31 cellular contexts compared by ENCODE assay signal in the genomic region with DNA sequence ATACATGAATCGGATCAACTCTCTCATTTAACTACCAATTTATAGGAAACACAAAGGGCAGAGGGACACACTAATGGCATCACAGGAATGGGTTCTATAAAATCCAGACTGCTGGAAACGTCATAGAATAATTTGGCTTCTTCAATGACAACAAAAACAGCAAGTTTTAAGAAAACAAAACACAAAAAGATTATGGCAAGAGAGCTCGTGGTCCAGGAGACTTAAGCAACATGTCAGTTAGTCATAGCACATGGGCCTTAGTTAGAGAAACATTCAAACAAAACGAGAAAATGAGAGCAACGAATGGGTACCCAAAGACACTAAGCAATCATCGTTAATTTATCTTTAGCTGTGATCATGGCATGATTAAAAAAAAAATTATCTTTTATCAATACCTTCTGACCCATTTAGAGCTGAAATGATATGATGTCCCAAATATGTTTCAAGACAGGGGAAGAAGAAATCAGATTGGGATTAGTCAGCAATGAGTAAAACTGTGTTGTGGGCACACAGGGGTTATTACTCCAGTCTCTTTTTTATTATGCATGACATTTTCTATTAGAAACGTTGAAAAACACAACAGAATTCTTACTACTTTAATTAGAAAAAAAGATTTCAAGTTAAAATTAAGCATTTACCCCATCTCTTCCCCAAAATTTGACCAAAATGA. TPM values are rescaled to one million over a fixed set of nuclear protein-coding genes. Genes with fewer than 3 reads are reported as not detected.
A peak's percentile ranks its signal among the peaks of the same experiment; 100 is the strongest.
DNase-seq lines count a peak whose midpoint lies in the region; ATAC-seq, FAIRE-seq and TF ChIP-seq lines count a peak whose summit lies in the region.
"Had no signal": no experiment of that assay in that cellular context is flagged by ENCODE, and none has a peak within 500 bp of the region (broad histone marks: within the 10 kb centered on the region; RNA-seq: fewer than 3 reads in every experiment).

No MANE protein-coding gene starts in this region.

- no peaks in the 10 kb centered on the region for H3K9me3 Mint-ChIP-seq in activated CD4-positive, alpha-beta T cell treated with anti-CD3 and anti-CD28 coated beads, Interleukin-2, amount 10 ng/mL, durations not matched to agents 24 days and 14 days
- peaks cover 1% of the 10 kb centered on the region for H3K9me3 Mint-ChIP-seq in astrocyte (ENCODE audit: unreplicated experiment)
- H3K9me3 Mint-ChIP-seq: endodermal cell, H9, memory B cell had no signal

- FAIRE-seq in astrocyte (lab: Jason Lieb, UNC) = no peak
- FAIRE-seq: A204.1, GM12892 had no signal

- intact Hi-C loops in activated CD4-positive, alpha-beta T cell treated with anti-CD3 and anti-CD28 coated beads, Interleukin-2, amount 10 ng/mL, durations not matched to agents 24 days and 14 days (cut with micrococcal nuclease) = no loop called here
- intact Hi-C loops in gastrocnemius medialis (cut with DNase I; ENCODE audit: low total_unique reads) = no loop called here

- no peak overlapping the region for H3K4me3 Mint-ChIP-seq in activated CD4-positive, alpha-beta T cell treated with anti-CD3 and anti-CD28 coated beads, Interleukin-2, amount 10 ng/mL, durations not matched to agents 24 days and 14 days
- no peak overlapping the region for H3K4me3 Mint-ChIP-seq in astrocyte (ENCODE audit: unreplicated experiment)
- H3K4me3 Mint-ChIP-seq: activated CD8-positive, alpha-beta memory T cell treated with anti-CD3 and anti-CD28 coated beads, Interleukin-2, amount 10 ng/mL, durations not matched to agents 7 days and 5 days; activated naive CD8-positive, alpha-beta T cell; endodermal cell; H9; memory B cell had no signal

- H3K79me2 ChIP-seq in astrocyte (ENCODE audit: insufficient read depth, low read length) (peaks cover 6% of the 10 kb centered on the region), fibroblast of lung (ENCODE audit: control insufficient read depth, insufficient read depth, low read length) (no peaks in the 10 kb centered on the region)

- H2AFZ ChIP-seq in astrocyte (ENCODE audit: low read depth, low read length) (no peak overlapping the region), fibroblast of lung (ENCODE audit: low read length) (no peak overlapping the region)

- H3K4me3 ChIP-seq in astrocyte (ENCODE audit: insufficient read depth, low read depth, low read length) (no peak overlapping the region), fibroblast of lung (replicated peaks in 1 of 4; ENCODE audit: control extremely low read depth in 1 of 4, insufficient read depth in 1 of 4, low read depth in 3 of 4, low read length in 4 of 4) (no peak overlapping the region), gastrocnemius medialis (no peak overlapping the region)
- H3K4me3 ChIP-seq: colonic mucosa, esophagus squamous epithelium, heart right ventricle, psoas muscle, upper lobe of left lung had no signal

- H3K9me3 ChIP-seq in astrocyte (ENCODE audit: insufficient read depth, low read depth, low read length) (no peaks in the 10 kb centered on the region), fibroblast of lung (ENCODE audit: control insufficient read depth, insufficient read depth, low read depth, low read length) (no peaks in the 10 kb centered on the region), gastrocnemius medialis (no peaks in the 10 kb centered on the region)
- H3K9me3 ChIP-seq: BE2C, colonic mucosa, esophagus squamous epithelium, heart right ventricle, neutrophil, psoas muscle, upper lobe of left lung had no signal

- H4K20me1 ChIP-seq in astrocyte (ENCODE audit: insufficient read depth, low read length) = peaks cover 3% of the 10 kb centered on the region
- no peaks in the 10 kb centered on the region for H4K20me1 ChIP-seq in fibroblast of lung (ENCODE audit: control insufficient read depth, extremely low read depth, insufficient read depth, low read length)

- H3K27me3 ChIP-seq in astrocyte (ENCODE audit: insufficient read depth, low read length) (no peaks in the 10 kb centered on the region), fibroblast of lung (ENCODE audit: control insufficient read depth, insufficient read depth, low read length) (no peaks in the 10 kb centered on the region), gastrocnemius medialis (no peaks in the 10 kb centered on the region)
- H3K27me3 ChIP-seq: BE2C, colonic mucosa, esophagus squamous epithelium, heart right ventricle, neutrophil, upper lobe of left lung had no signal

- in situ Hi-C loops in gastrocnemius medialis (cut with MboI; ENCODE audit: low sequenced_read_pairs in 4 of 4) = no loop called here

- peaks cover 22% of the 10 kb centered on the region for H3K4me1 Mint-ChIP-seq in activated CD4-positive, alpha-beta T cell treated with anti-CD3 and anti-CD28 coated beads, Interleukin-2, amount 10 ng/mL, durations not matched to agents 24 days and 14 days
- H3K4me1 Mint-ChIP-seq in astrocyte (ENCODE audit: low read depth, unreplicated experiment) = peaks cover 5% of the 10 kb centered on the region
- H3K4me1 Mint-ChIP-seq: endodermal cell, H9, memory B cell had no signal

- H3K27ac Mint-ChIP-seq in activated CD4-positive, alpha-beta T cell treated with anti-CD3 and anti-CD28 coated beads, Interleukin-2, amount 10 ng/mL, durations not matched to agents 24 days and 14 days = peak overlapping the region; percentile 79
- no peak overlapping the region for H3K27ac Mint-ChIP-seq in astrocyte (ENCODE audit: unreplicated experiment)
- H3K27ac Mint-ChIP-seq: activated CD8-positive, alpha-beta memory T cell treated with anti-CD3 and anti-CD28 coated beads, Interleukin-2, amount 10 ng/mL, durations not matched to agents 7 days and 5 days; activated naive CD8-positive, alpha-beta T cell; memory B cell had no signal

- peaks cover 65% of the 10 kb centered on the region for H3K36me3 Mint-ChIP-seq in activated CD4-positive, alpha-beta T cell treated with anti-CD3 and anti-CD28 coated beads, Interleukin-2, amount 10 ng/mL, durations not matched to agents 24 days and 14 days (ENCODE audit: low read depth)
- peaks cover 5% of the 10 kb centered on the region for H3K36me3 Mint-ChIP-seq in astrocyte (ENCODE audit: low read depth, unreplicated experiment)

- DNase-seq in activated CD4-positive, alpha-beta T cell treated with anti-CD3 and anti-CD28 coated beads, Interleukin-2, amount 10 ng/mL, durations not matched to agents 24 days and 14 days = no peak
- DNase-seq in activated CD4-positive, alpha-beta T cell treated with anti-CD3 and anti-CD28 coated beads for 4 hours = no peak
- DNase-seq in astrocyte (ENCODE audit: low read depth) (peak; percentile 4), fibroblast of lung (ENCODE audit: low read depth in 2 of 2) (peak; percentile 8 to 45), stromal cell of bone marrow (ENCODE audit: low read depth) (peak; percentile 33), SW 1271 (lab: John Stamatoyannopoulos, UW) (no peak), gastrocnemius medialis (no peak), NCI-H226 (no peak)
- DNase-seq: activated CD4-positive, alpha-beta T cell treated with anti-CD3 and anti-CD28 coated beads, Interleukin-2, amount 50 U/mL, for 1 hour; activated CD8-positive, alpha-beta memory T cell treated with anti-CD3 and anti-CD28 coated beads, Interleukin-2, amount 10 ng/mL, durations not matched to agents 7 days and 5 days; BE2C; colonic mucosa; DND-41; endodermal cell; esophagus squamous epithelium; H9; heart right ventricle; left cardiac atrium; NCI-H1105; NCI-H2029 treated with DMSO at 0.1 percent for 48 hours; NCI-H345; NCI-H748 treated with DMSO at 0.1 percent for 48 hours; psoas muscle; T-helper 2 cell; upper lobe of left lung had no signal

- no peak overlapping the region for H3K4me2 ChIP-seq in astrocyte (ENCODE audit: low read length)
- no peak overlapping the region for H3K4me2 ChIP-seq in fibroblast of lung (ENCODE audit: extremely low read depth, insufficient read depth, low read length)

- TF ChIP-seq POLR2A in gastrocnemius medialis (IDR thresholded peaks at IDR 0.05) = no peak

- H3K9ac ChIP-seq in astrocyte (ENCODE audit: low read length) (no peak overlapping the region), fibroblast of lung (ENCODE audit: insufficient read depth, low read length) (no peak overlapping the region)

- H3K4me1 ChIP-seq in astrocyte (ENCODE audit: insufficient read depth, low read length) (peaks cover 5% of the 10 kb centered on the region), fibroblast of lung (ENCODE audit: control insufficient read depth, extremely low read depth, insufficient read depth, low read length) (no peaks in the 10 kb centered on the region), gastrocnemius medialis (no peaks in the 10 kb centered on the region)
- H3K4me1 ChIP-seq: BE2C, colonic mucosa, esophagus squamous epithelium, heart right ventricle, psoas muscle, upper lobe of left lung had no signal

- no peaks in the 10 kb centered on the region for H3K27me3 Mint-ChIP-seq in activated CD4-positive, alpha-beta T cell treated with anti-CD3 and anti-CD28 coated beads, Interleukin-2, amount 10 ng/mL, durations not matched to agents 24 days and 14 days
- H3K27me3 Mint-ChIP-seq in astrocyte (ENCODE audit: low read depth, unreplicated experiment) = no peaks in the 10 kb centered on the region
- H3K27me3 Mint-ChIP-seq: activated CD8-positive, alpha-beta memory T cell treated with anti-CD3 and anti-CD28 coated beads, Interleukin-2, amount 10 ng/mL, durations not matched to agents 7 days and 5 days; activated naive CD8-positive, alpha-beta T cell; memory B cell had no signal

- no peak for ATAC-seq in gastrocnemius medialis
- ATAC-seq: activated CD8-positive, alpha-beta memory T cell treated with anti-CD3 and anti-CD28 coated beads, Interleukin-2, amount 10 ng/mL, durations not matched to agents 7 days and 5 days; heart right ventricle; left cardiac atrium; psoas muscle had no signal

- H3K36me3 ChIP-seq in astrocyte (ENCODE audit: insufficient read depth, low read length) (peaks cover 2% of the 10 kb centered on the region), fibroblast of lung (ENCODE audit: control insufficient read depth, insufficient read depth, low read length) (peaks cover 20% of the 10 kb centered on the region), gastrocnemius medialis (peaks cover 0 to 13% of the 10 kb centered on the region in 2 donors)
- H3K36me3 ChIP-seq: colonic mucosa had no signal

- no peak for TF ChIP-seq CTCF in astrocyte (IDR thresholded peaks at IDR 0.05; ENCODE audit: insufficient read depth, low read depth, low read length)
- TF ChIP-seq CTCF in fibroblast of lung (conservative IDR thresholded peaks at IDR 0.05 in 1 of 2, IDR thresholded peaks at IDR 0.05 in 1 of 2; ENCODE audit: low read depth in 1 of 2, low read length in 2 of 2) = no peak
- TF ChIP-seq CTCF in gastrocnemius medialis (IDR thresholded peaks at IDR 0.05 in 4 of 5, conservative IDR thresholded peaks at IDR 0.05 in 1 of 5) = no peak

- H3K27ac ChIP-seq in astrocyte (ENCODE audit: low read depth, low read length) (no peak overlapping the region), fibroblast of lung (ENCODE audit: insufficient read depth, low read length) (no peak overlapping the region), gastrocnemius medialis (no peak overlapping the region)
- H3K27ac ChIP-seq: colonic mucosa, esophagus squamous epithelium, heart right ventricle, HL-60, neutrophil, psoas muscle, upper lobe of left lung had no signal

RNA-seq across cellular contexts. Expression of a gene that starts 28.3 kb away (rescaled TPM):
- total RNA-seq in activated CD4-positive, alpha-beta T cell treated with anti-CD3 and anti-CD28 coated beads, Interleukin-2, amount 10 ng/mL, durations not matched to agents 24 days and 14 days = 94.6 and 96.3 TPM in 2 replicates
- total RNA-seq in astrocyte (8.7 and 9.6 TPM in 2 replicates), fibroblast of lung (5.4 and 10.9 TPM in 2 replicates), gastrocnemius medialis (1 to 10 TPM; 3.0 to 4.5 (median 3.9) TPM)
- polyA plus RNA-seq in fibroblast of lung = 18.7 and 38.9 TPM in 2 replicates
- polyA plus RNA-seq in fibroblast of lung (2012) = 14.3 and 36.7 TPM in 2 replicates
- polyA minus RNA-seq in fibroblast of lung (ENCODE audit: low replicate concordance) = 15.2 and 34.1 TPM in 2 replicates

Comparison
In these comparisons a context has a peak if more than half of its experiments do, and no peak if none do; other contexts are left out.
1. DNase-seq: peak in astrocyte (single experiment), fibroblast of lung (2 of 2) and stromal cell of bone marrow (single experiment); none in activated CD4-positive, alpha-beta T cell treated with anti-CD3 and anti-CD28 coated beads, Interleukin-2, amount 10 ng/mL, durations not matched to agents 24 days and 14 days (single experiment), activated CD4-positive, alpha-beta T cell treated with anti-CD3 and anti-CD28 coated beads for 4 hours (0 of 2), SW 1271 (0 of 2), gastrocnemius medialis (0 of 2) and NCI-H226 (single experiment).